Comparison of ENCODE assay signal across 12 cellular contexts in genomic region chrX:50814701-50815476, GRCh38. TPM values are rescaled to one million over a fixed set of nuclear protein-coding genes. Genes with fewer than 3 reads are reported as not detected.
A peak's percentile ranks its signal among the peaks of the same experiment; 100 is the strongest.
DNase-seq lines count a peak whose midpoint lies in the region; TF ChIP-seq lines count a peak whose summit lies in the region.
"Had no signal": no experiment of that assay in that cellular context is flagged by ENCODE, and none has a peak within 500 bp of the region (broad histone marks: within the 10 kb centered on the region; RNA-seq: fewer than 3 reads in every experiment).

No MANE protein-coding gene starts in this region.

- H3F3A ChIP-seq in neural progenitor cell (ENCODE audit: low read depth) = peaks cover 4% of the 10 kb centered on the region

- CTCF ChIA-PET in A673 (lab: Charles Lee) (no interaction called here), Caco-2 (lab: Charles Lee) (no interaction called here)

- peak overlapping the region; percentile 53 for H3K4me3 ChIP-seq in A673 (ENCODE audit: low read depth, low read length, poor library complexity, severe bottlenecking)
- peak overlapping the region; percentile 70 for H3K4me3 ChIP-seq in SJCRH30
- H3K4me3 ChIP-seq in neural progenitor cell = peak overlapping the region; percentile 58
- no peak overlapping the region for H3K4me3 ChIP-seq in Caco-2 (ENCODE audit: low read depth, low read length)
- H3K4me3 ChIP-seq: BLaER1 had no signal

- H2AFZ ChIP-seq in neural progenitor cell (replicated peaks) = peak overlapping the region; percentile 69

- no peak overlapping the region for H3K9ac ChIP-seq in neural progenitor cell
- H3K9ac ChIP-seq: BLaER1 had no signal

- H3K4me1 ChIP-seq in A673 (ENCODE audit: insufficient read depth, low read length, poor library complexity, severe bottlenecking) = no peaks in the 10 kb centered on the region
- H3K4me1 ChIP-seq in SJCRH30 = no peaks in the 10 kb centered on the region
- H3K4me1 ChIP-seq in neural progenitor cell = no peaks in the 10 kb centered on the region
- no peaks in the 10 kb centered on the region for H3K4me1 ChIP-seq in Caco-2
- H3K4me1 ChIP-seq: BLaER1 had no signal

- peak overlapping the region; percentile 78 for H3K4me2 ChIP-seq in neural progenitor cell
- H3K4me2 ChIP-seq: BLaER1 had no signal

- POLR2A ChIA-PET in A673 (lab: Charles Lee; ENCODE audit: low non-redundant PET) (interaction anchor here (0.6 kb wide), 1 partner anchor 511 kb away, joined by 3 read pairs; no protein-coding TSS in a partner anchor), Caco-2 (lab: Charles Lee) (no interaction called here)

- H3K4me3 Mint-ChIP-seq in neural progenitor cell = peak overlapping the region; percentile 87
- H3K4me3 Mint-ChIP-seq in Caco-2 (ENCODE audit: unreplicated experiment) = no peak overlapping the region
- H3K4me3 Mint-ChIP-seq: natural killer cell treated with Interleukin-12 subunit alpha and Interleukin-12 subunit beta and Interleukin-15 and Interleukin-18, amount 100 ng/mL, for 72 hours had no signal

- BruUV-seq in A673 (replicated peaks; lab: Mats Ljungman, UMichigan) = no TSS peak
- no TSS peak for BruUV-seq in Caco-2 (replicated peaks; lab: Mats Ljungman, UMichigan)

- H3K36me3 ChIP-seq in A673 (ENCODE audit: insufficient read depth, low read length, poor library complexity, severe bottlenecking) (no peaks in the 10 kb centered on the region), SJCRH30 (no peaks in the 10 kb centered on the region), neural progenitor cell (no peaks in the 10 kb centered on the region), Caco-2 (ENCODE audit: control insufficient read depth, insufficient read depth, low read length) (no peaks in the 10 kb centered on the region)
- H3K36me3 ChIP-seq: BLaER1 had no signal

- no peaks in the 10 kb centered on the region for H3K27me3 Mint-ChIP-seq in neural progenitor cell (ENCODE audit: insufficient read depth, low read depth)
- H3K27me3 Mint-ChIP-seq in Caco-2 (ENCODE audit: insufficient read depth, unreplicated experiment) = no peaks in the 10 kb centered on the region

- H3K9me3 ChIP-seq in A673 (ENCODE audit: low read depth, low read length, poor library complexity, severe bottlenecking) (no peaks in the 10 kb centered on the region), SJCRH30 (replicated peaks) (no peaks in the 10 kb centered on the region), neural progenitor cell (ENCODE audit: low read depth) (no peaks in the 10 kb centered on the region), Caco-2 (no peaks in the 10 kb centered on the region)

- H4K20me1 ChIP-seq in neural progenitor cell (ENCODE audit: low read depth) = peaks cover 3% of the 10 kb centered on the region
- H4K20me1 ChIP-seq: BLaER1 had no signal

- DNase-seq in A673 (ENCODE audit: low spot score) (no peak), SJCRH30 (no peak), glomerular visceral epithelial cell (ENCODE audit: extremely low spot score) (peak; percentile 31), neural progenitor cell (ENCODE audit: low spot score) (no peak), GM19238 (ENCODE audit: insufficient read length, low spot score) (no peak), NCI-H524 treated with DMSO at 0.1 percent for 48 hours (lab: John Stamatoyannopoulos, UW) (no peak), Caco-2 (no peak), NCI-H82 (lab: John Stamatoyannopoulos, UW) (no peak)
- DNase-seq: NCI-H2029 treated with DMSO at 0.1 percent for 48 hours; stimulated activated naive B cell treated with anti-CD40 and anti-IgM and Interleukin-4, amounts not matched to agents 10 μg/mL and 1 μg/mL and 100 μg/mL, for 72 hours had no signal

- intact Hi-C loops in A673 (cut with micrococcal nuclease; ENCODE audit: unreplicated experiment) = no loop called here
- intact Hi-C loops in Caco-2 (cut with micrococcal nuclease; ENCODE audit: unreplicated experiment) = no loop called here

- H3K27ac Mint-ChIP-seq in neural progenitor cell = no peak overlapping the region
- H3K27ac Mint-ChIP-seq in Caco-2 (ENCODE audit: unreplicated experiment) = no peak overlapping the region
- H3K27ac Mint-ChIP-seq: natural killer cell treated with Interleukin-12 subunit alpha and Interleukin-12 subunit beta and Interleukin-15 and Interleukin-18, amount 100 ng/mL, for 72 hours; stimulated activated naive B cell treated with anti-CD40 and anti-IgM and Interleukin-4, amounts not matched to agents 10 μg/mL and 1 μg/mL and 100 μg/mL, for 72 hours had no signal

- H3K27me3 ChIP-seq in A673 (replicated peaks; ENCODE audit: insufficient read depth, low read depth, low read length, poor library complexity) = no peaks in the 10 kb centered on the region
- H3K27me3 ChIP-seq in SJCRH30 = no peaks in the 10 kb centered on the region
- no peaks in the 10 kb centered on the region for H3K27me3 ChIP-seq in neural progenitor cell
- no peaks in the 10 kb centered on the region for H3K27me3 ChIP-seq in Caco-2 (replicated peaks; ENCODE audit: control insufficient read depth, insufficient read depth, low read length)

- H3K36me3 Mint-ChIP-seq in neural progenitor cell (no peaks in the 10 kb centered on the region), Caco-2 (ENCODE audit: insufficient read depth, unreplicated experiment) (no peaks in the 10 kb centered on the region)
- H3K36me3 Mint-ChIP-seq: natural killer cell treated with Interleukin-12 subunit alpha and Interleukin-12 subunit beta and Interleukin-15 and Interleukin-18, amount 100 ng/mL, for 72 hours; stimulated activated naive B cell treated with anti-CD40 and anti-IgM and Interleukin-4, amounts not matched to agents 10 μg/mL and 1 μg/mL and 100 μg/mL, for 72 hours had no signal

- no peaks in the 10 kb centered on the region for H3K9me3 Mint-ChIP-seq in neural progenitor cell
- H3K9me3 Mint-ChIP-seq in Caco-2 (ENCODE audit: unreplicated experiment) = no peaks in the 10 kb centered on the region
- H3K9me3 Mint-ChIP-seq: natural killer cell treated with Interleukin-12 subunit alpha and Interleukin-12 subunit beta and Interleukin-15 and Interleukin-18, amount 100 ng/mL, for 72 hours; stimulated activated naive B cell treated with anti-CD40 and anti-IgM and Interleukin-4, amounts not matched to agents 10 μg/mL and 1 μg/mL and 100 μg/mL, for 72 hours had no signal

- H3K4me1 Mint-ChIP-seq in neural progenitor cell = peaks cover 19% of the 10 kb centered on the region
- H3K4me1 Mint-ChIP-seq in Caco-2 (ENCODE audit: low read depth, unreplicated experiment) = no peaks in the 10 kb centered on the region

- H3K27ac ChIP-seq in A673 (ENCODE audit: low read depth, low read length, poor library complexity, severe bottlenecking) (no peak overlapping the region), SJCRH30 (peak overlapping the region; percentile 56), neural progenitor cell (no peak overlapping the region)
- H3K27ac ChIP-seq: BLaER1 had no signal

- H3K79me2 ChIP-seq in neural progenitor cell (ENCODE audit: low read depth) = no peaks in the 10 kb centered on the region

- TF ChIP-seq CTCF in A673 (conservative IDR thresholded peaks at IDR 0.05; ENCODE audit: low read depth, low read length) = no peak
- no peak for TF ChIP-seq CTCF in neural progenitor cell (IDR thresholded peaks at IDR 0.05)
- no peak for TF ChIP-seq CTCF in Caco-2 (IDR thresholded peaks at IDR 0.05; ENCODE audit: insufficient read depth in 1 of 2, low read depth in 1 of 2, low read length in 1 of 2, severe bottlenecking in 1 of 2, unreplicated experiment in 1 of 2)

RNA-seq across cellular contexts. Expression of gene SHROOM4, which starts 0.9 kb away (rescaled TPM):
- total RNA-seq in A673 (2021) (7.0 and 7.2 TPM in 2 replicates), neural progenitor cell (ENCODE audit: low replicate concordance) (3.0 TPM in 2 replicates), Caco-2 (2022) (0.09 and 0.12 TPM in 2 replicates)
- 6.8 TPM in 2 replicates for total RNA-seq in SJCRH30 (2014; rRNA removed; shearing (Covaris generic))
- total RNA-seq: natural killer cell treated with Interleukin-12 subunit alpha and Interleukin-12 subunit beta and Interleukin-15 and Interleukin-18, amount 100 ng/mL, for 72 hours had no signal
